In the genomic region with DNA sequence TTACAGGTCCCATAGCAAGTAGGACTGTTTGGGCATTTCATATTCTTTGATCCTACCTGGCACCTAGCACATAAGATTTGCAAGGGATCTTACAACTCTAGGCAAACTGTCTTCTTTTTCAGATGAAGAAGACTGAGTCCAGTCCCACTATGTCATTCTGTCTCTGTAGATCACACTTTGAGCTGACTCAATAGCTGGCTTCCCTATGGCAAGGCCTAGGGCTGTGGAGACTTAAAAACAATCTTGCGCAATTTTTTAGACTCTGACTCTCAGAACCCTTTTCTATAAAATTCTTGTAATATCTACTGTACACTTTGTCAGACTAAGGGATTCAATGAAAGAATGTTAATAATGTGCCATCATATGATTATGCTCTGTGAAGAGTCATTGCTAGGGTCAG, we compare ENCODE assay signal across 1 cellular context.
TF ChIP-seq lines count a peak whose summit lies in the region.

No MANE protein-coding gene starts in this region.

TF ChIP-seq in H1, 55 proteins besides CTCF, POLR2A, EP300 and RAD21:
- TF ChIP-seq CEBPB (IDR thresholded peaks at IDR 0.05; ENCODE audit: low read depth, low read length), result peak; percentile 43; the same call in 1 of the 2 replicates
- TF ChIP-seq HDAC6 (IDR thresholded peaks at IDR 0.05; ENCODE audit: low read depth, low read length), result no peak
- no peak for TF ChIP-seq TBP (IDR thresholded peaks at IDR 0.05; ENCODE audit: low read depth, low read length)
